ENCODE assay signal across 8 cellular contexts in genomic region chr10:5873515-5873995, GRCh38. TPM values are rescaled to one million over a fixed set of nuclear protein-coding genes. Genes with fewer than 3 reads are reported as not detected.
A peak's percentile ranks its signal among the peaks of the same experiment; 100 is the strongest.
DNase-seq lines count a peak whose midpoint lies in the region; ATAC-seq and TF ChIP-seq lines count a peak whose summit lies in the region.

No MANE protein-coding gene starts in this region.

- ATAC-seq in GM19395 (IDR thresholded peaks at IDR 0.05; ENCODE audit: unreplicated experiment): peak; percentile 91
- ATAC-seq in activated T-cell treated with anti-CD3 and anti-CD28 coated beads, Interleukin-2, amount 50 U/mL, for 4 hours: peak; percentile 84 to 94

- no peak for TF ChIP-seq POLR2A in suprapubic skin (IDR thresholded peaks at IDR 0.05)

- H2AFZ ChIP-seq in PC-9 (no peak overlapping the region), fibroblast of lung (ENCODE audit: low read length) (no peak overlapping the region), neural progenitor cell (replicated peaks) (no peak overlapping the region)

- CTCF ChIA-PET in PC-9 (lab: Charles Lee): interaction anchor here (0.6 to 0.7 kb wide), 3 partner anchors 12 to 1055 kb away, joined by 3 to 10 read pairs (median 4); no protein-coding TSS in a partner anchor

- intact Hi-C loops in PC-9 (cut with micrococcal nuclease; ENCODE audit: unreplicated experiment): loop anchor here (1.0 to 10.0 kb wide), 2 partner anchors 60 to 189 kb away; partner anchors contain the start of genes GDI2 and TASOR2

- peak overlapping the region; percentile 49 for H3K4me3 Mint-ChIP-seq in activated T-cell treated with anti-CD3 and anti-CD28 coated beads, Interleukin-2, amount 50 U/mL, for 4 hours
- peak overlapping the region; percentile 1 for H3K4me3 Mint-ChIP-seq in neural progenitor cell

- DNase-seq in COLO668 (lab: John Stamatoyannopoulos, UW; ENCODE audit: unreplicated experiment): peak; percentile 35
- DNase-seq in HK-2 (ENCODE audit: unreplicated experiment): peak; percentile 40
- peak; percentile 38 to 63 for DNase-seq in PC-9
- peak; percentile 62 for DNase-seq in activated T-cell treated with anti-CD3 and anti-CD28 coated beads, Interleukin-2, amount 50 U/mL, for 4 hours
- DNase-seq in fibroblast of lung (ENCODE audit: low read depth in 2 of 2): peak; percentile 51 to 65
- peak; percentile 70 for DNase-seq in neural progenitor cell (ENCODE audit: low spot score)
- peak in 1 of 2 donors; percentile 74 for DNase-seq in suprapubic skin (ENCODE audit: low spot score in 2 of 2)

- no peaks in the 10 kb centered on the region for H3K4me1 ChIP-seq in PC-9 (replicated peaks; ENCODE audit: insufficient read depth)
- no peaks in the 10 kb centered on the region for H3K4me1 ChIP-seq in fibroblast of lung (ENCODE audit: control insufficient read depth, extremely low read depth, insufficient read depth, low read length)
- H3K4me1 ChIP-seq in neural progenitor cell: no peaks in the 10 kb centered on the region
- H3K4me1 ChIP-seq in suprapubic skin: peaks cover 11% of the 10 kb centered on the region

- whole genome bisulfite sequencing in suprapubic skin: 49% methylated on average over 9 of the region's 9 CpGs

- H3K9me3 ChIP-seq in PC-9 (ENCODE audit: insufficient read depth, low read depth) (no peaks in the 10 kb centered on the region), fibroblast of lung (ENCODE audit: control insufficient read depth, insufficient read depth, low read depth, low read length) (no peaks in the 10 kb centered on the region), neural progenitor cell (ENCODE audit: low read depth) (no peaks in the 10 kb centered on the region), suprapubic skin (no peaks in the 10 kb centered on the region)

- no peak overlapping the region for H3K27ac Mint-ChIP-seq in neural progenitor cell

- no peaks in the 10 kb centered on the region for H3K27me3 ChIP-seq in PC-9 (ENCODE audit: insufficient read depth, low read depth)
- no peaks in the 10 kb centered on the region for H3K27me3 ChIP-seq in fibroblast of lung (ENCODE audit: control insufficient read depth, insufficient read depth, low read length)
- H3K27me3 ChIP-seq in neural progenitor cell: no peaks in the 10 kb centered on the region
- no peaks in the 10 kb centered on the region for H3K27me3 ChIP-seq in suprapubic skin

- POLR2A ChIA-PET in PC-9 (lab: Charles Lee; ENCODE audit: unreplicated experiment): interaction anchor here (0.6 to 0.7 kb wide), 2 partner anchors 24 to 164 kb away, joined by 4 to 12 read pairs; no protein-coding TSS in a partner anchor

- H3K4me2 ChIP-seq in PC-9 (no peak overlapping the region), fibroblast of lung (ENCODE audit: extremely low read depth, insufficient read depth, low read length) (no peak overlapping the region), neural progenitor cell (no peak overlapping the region)

- H3K36me3 Mint-ChIP-seq in activated T-cell treated with anti-CD3 and anti-CD28 coated beads, Interleukin-2, amount 50 U/mL, for 4 hours (ENCODE audit: insufficient read depth): peaks cover 17% of the 10 kb centered on the region
- peaks cover 25% of the 10 kb centered on the region for H3K36me3 Mint-ChIP-seq in neural progenitor cell

- TF ChIP-seq EP300 in suprapubic skin (IDR thresholded peaks at IDR 0.05): no peak

- TF ChIP-seq CTCF in PC-9 (conservative IDR thresholded peaks at IDR 0.05) (peak; percentile 78), fibroblast of lung (conservative IDR thresholded peaks at IDR 0.05 in 1 of 2, IDR thresholded peaks at IDR 0.05 in 1 of 2; ENCODE audit: low read depth in 1 of 2, low read length in 2 of 2) (peak; percentile 53 to 68), neural progenitor cell (IDR thresholded peaks at IDR 0.05) (peak; percentile 78), suprapubic skin (IDR thresholded peaks at IDR 0.05) (peak; percentile 58 to 72)

- peaks cover 4% of the 10 kb centered on the region for H3K9me3 Mint-ChIP-seq in activated T-cell treated with anti-CD3 and anti-CD28 coated beads, Interleukin-2, amount 50 U/mL, for 4 hours
- peaks cover 3% of the 10 kb centered on the region for H3K9me3 Mint-ChIP-seq in neural progenitor cell

- H3K79me2 ChIP-seq in PC-9 (ENCODE audit: low read depth) (no peaks in the 10 kb centered on the region), fibroblast of lung (ENCODE audit: control insufficient read depth, insufficient read depth, low read length) (no peaks in the 10 kb centered on the region), neural progenitor cell (ENCODE audit: low read depth) (no peaks in the 10 kb centered on the region)

- no peaks in the 10 kb centered on the region for H3K27me3 Mint-ChIP-seq in activated T-cell treated with anti-CD3 and anti-CD28 coated beads, Interleukin-2, amount 50 U/mL, for 4 hours (ENCODE audit: low read depth)
- peaks cover 2% of the 10 kb centered on the region for H3K27me3 Mint-ChIP-seq in neural progenitor cell (ENCODE audit: insufficient read depth, low read depth)

- no peaks in the 10 kb centered on the region for H4K20me1 ChIP-seq in PC-9 (ENCODE audit: insufficient read depth)
- no peaks in the 10 kb centered on the region for H4K20me1 ChIP-seq in fibroblast of lung (ENCODE audit: control insufficient read depth, extremely low read depth, insufficient read depth, low read length)
- no peaks in the 10 kb centered on the region for H4K20me1 ChIP-seq in neural progenitor cell (ENCODE audit: low read depth)

- H3K9ac ChIP-seq in fibroblast of lung (ENCODE audit: insufficient read depth, low read length) (no peak overlapping the region), neural progenitor cell (no peak overlapping the region)

- H3K9me2 ChIP-seq in PC-9 (ENCODE audit: insufficient read depth): no peaks in the 10 kb centered on the region

- H3F3A ChIP-seq in PC-9 (ENCODE audit: insufficient read depth, low read depth): no peaks in the 10 kb centered on the region
- H3F3A ChIP-seq in neural progenitor cell (ENCODE audit: low read depth): peaks cover 5% of the 10 kb centered on the region

- BruUV-seq in PC-9 (replicated peaks; lab: Mats Ljungman, UMichigan): no TSS peak

- H3K4me3 ChIP-seq in PC-9 (no peak overlapping the region), fibroblast of lung (replicated peaks in 1 of 4; ENCODE audit: control extremely low read depth in 1 of 4, insufficient read depth in 1 of 4, low read depth in 3 of 4, low read length in 4 of 4) (no peak overlapping the region), neural progenitor cell (no peak overlapping the region), suprapubic skin (no peak overlapping the region)

- H3K36me3 ChIP-seq in PC-9 (ENCODE audit: low read depth): no peaks in the 10 kb centered on the region
- H3K36me3 ChIP-seq in fibroblast of lung (ENCODE audit: control insufficient read depth, insufficient read depth, low read length): no peaks in the 10 kb centered on the region
- peaks cover 4% of the 10 kb centered on the region for H3K36me3 ChIP-seq in neural progenitor cell
- H3K36me3 ChIP-seq in suprapubic skin: peaks cover 30% of the 10 kb centered on the region

- H3K4me1 Mint-ChIP-seq in activated T-cell treated with anti-CD3 and anti-CD28 coated beads, Interleukin-2, amount 50 U/mL, for 4 hours (ENCODE audit: low read depth): peaks cover 2% of the 10 kb centered on the region
- no peaks in the 10 kb centered on the region for H3K4me1 Mint-ChIP-seq in neural progenitor cell

- H3K27ac ChIP-seq in PC-9 (no peak overlapping the region), fibroblast of lung (ENCODE audit: insufficient read depth, low read length) (no peak overlapping the region), neural progenitor cell (no peak overlapping the region), suprapubic skin (no peak overlapping the region)

RNA-seq across cellular contexts. Expression of gene ANKRD16, which starts 16.1 kb away (rescaled TPM):
- 9.8 and 12.2 TPM in 2 replicates for total RNA-seq in PC-9 (2021)
- 10 to 100 TPM in 2 of 3 donors, 1 to 10 TPM in 1; 9.6 to 11.9 (median 10.3) TPM for total RNA-seq in activated T-cell treated with anti-CD3 and anti-CD28 coated beads, Interleukin-2, amount 50 U/mL, for 4 hours
- 7.2 and 9.9 TPM in 2 replicates for total RNA-seq in fibroblast of lung
- 4.0 and 4.9 TPM in 2 replicates for polyA plus RNA-seq in fibroblast of lung
- 4.5 and 5.0 TPM in 2 replicates for polyA plus RNA-seq in fibroblast of lung (2012)
- polyA minus RNA-seq in fibroblast of lung (ENCODE audit: low replicate concordance): 14.0 and 34.5 TPM in 2 replicates
- 5.9 and 18.1 TPM in 2 replicates for total RNA-seq in neural progenitor cell (ENCODE audit: low replicate concordance)
- 10 to 100 TPM in 2 of 4 donors, 1 to 10 TPM in 2; 6.6 to 10.8 (median 9.7) TPM for total RNA-seq in suprapubic skin

RNA-seq across cellular contexts. Expression of gene FBH1, which starts 16.5 kb away (rescaled TPM):
- total RNA-seq in PC-9 (2021) (68.0 and 90.9 TPM in 2 replicates), fibroblast of lung (95.0 and 97.8 TPM in 2 replicates), neural progenitor cell (ENCODE audit: low replicate concordance) (37.7 and 59.6 TPM in 2 replicates), suprapubic skin (100 to 1,000 TPM in 2 of 4 donors, 10 to 100 TPM in 2; 70.9 to 131 (median 90.6) TPM)
- 10 to 100 TPM; 61.2 to 67.9 (median 62.7) TPM for total RNA-seq in activated T-cell treated with anti-CD3 and anti-CD28 coated beads, Interleukin-2, amount 50 U/mL, for 4 hours
- polyA plus RNA-seq in fibroblast of lung: 53.6 and 59.4 TPM in 2 replicates
- 42.4 and 43.4 TPM in 2 replicates for polyA plus RNA-seq in fibroblast of lung (2012)
- 174 and 189 TPM in 2 replicates for polyA minus RNA-seq in fibroblast of lung (ENCODE audit: low replicate concordance)
